ENCODE assay signal across 13 cellular contexts in genomic region chr1:94105957-94106529, GRCh38. TPM values are rescaled to one million over a fixed set of nuclear protein-coding genes. Genes with fewer than 3 reads are reported as not detected.
DNase-seq lines count a peak whose midpoint lies in the region; ATAC-seq, FAIRE-seq and TF ChIP-seq lines count a peak whose summit lies in the region.
"Had no signal": no experiment of that assay in that cellular context is flagged by ENCODE, and none has a peak within 500 bp of the region (broad histone marks: within the 10 kb centered on the region; RNA-seq: fewer than 3 reads in every experiment).

No MANE protein-coding gene starts in this region.

- peak overlapping the region; percentile 73; the same call in 1 of the 2 replicates for H3K4me2 ChIP-seq in GM23338

- H3K4me3 ChIP-seq in GM23338 (no peak overlapping the region), mesodermal cell (ENCODE audit: extremely low read depth, insufficient read depth, low read length, poor library complexity, severe bottlenecking) (no peak overlapping the region), transverse colon (no peak overlapping the region)
- H3K4me3 ChIP-seq: stomach had no signal

- TF ChIP-seq EP300 in transverse colon (IDR thresholded peaks at IDR 0.05; ENCODE audit: low read depth) = no peak

- H3K27me3 ChIP-seq in GM23338 (ENCODE audit: insufficient read depth) (no peaks in the 10 kb centered on the region), transverse colon (no peaks in the 10 kb centered on the region)

- no peak overlapping the region for H3K4me3 Mint-ChIP-seq in GM23338
- H3K4me3 Mint-ChIP-seq: memory B cell had no signal

- 67 to 75% methylated on average over 4 to 5 of the region's 9 CpGs for WGBS in mesodermal cell (ENCODE audit: insufficient coverage in 2 of 2), 2 experiments
- 77 to 80% methylated on average over 1 to 9 of the region's 9 CpGs for WGBS in transverse colon (ENCODE audit: low coverage in 1 of 2), 2 donors

- H3K36me3 ChIP-seq in GM23338 (ENCODE audit: insufficient read depth) (no peaks in the 10 kb centered on the region), mesodermal cell (ENCODE audit: control insufficient read depth, insufficient read depth, low read length) (no peaks in the 10 kb centered on the region), transverse colon (no peaks in the 10 kb centered on the region)
- H3K36me3 ChIP-seq: stomach had no signal

- ATAC-seq in GM23338 (no peak), GM18907 (IDR thresholded peaks at IDR 0.05; ENCODE audit: unreplicated experiment) (no peak)

- H3K4me1 Mint-ChIP-seq in GM23338 = peaks cover 37% of the 10 kb centered on the region
- H3K4me1 Mint-ChIP-seq: memory B cell had no signal

- peak overlapping the region; percentile 86 for H2AFZ ChIP-seq in GM23338

- H4K20me1 ChIP-seq in GM23338 (replicated peaks; ENCODE audit: insufficient read depth) = no peaks in the 10 kb centered on the region

- TF ChIP-seq POLR2A in transverse colon (IDR thresholded peaks at IDR 0.05) = no peak

- 0 out of 2 replicates have a peak, but pooled peaks cover 3% of the 10 kb centered on the region for H3K9me2 ChIP-seq in GM23338 (ENCODE audit: insufficient read depth)

- H3K4me1 ChIP-seq in GM23338 (ENCODE audit: insufficient read depth) = peaks cover 18% of the 10 kb centered on the region
- H3K4me1 ChIP-seq in mesodermal cell (ENCODE audit: control insufficient read depth, insufficient read depth, low read length, poor library complexity, severe bottlenecking) = peaks cover 46% of the 10 kb centered on the region
- peaks cover 0 to 6% (median 3%) of the 10 kb centered on the region in 4 donors for H3K4me1 ChIP-seq in transverse colon

- H3K27me3 Mint-ChIP-seq in GM23338 (ENCODE audit: insufficient read depth, low read depth, poor library complexity) = peaks cover 14% of the 10 kb centered on the region

- no peaks in the 10 kb centered on the region; the same call in 2 of the 3 replicates for H3K9me3 Mint-ChIP-seq in GM23338
- H3K9me3 Mint-ChIP-seq: memory B cell had no signal

- no peaks in the 10 kb centered on the region for H3F3A ChIP-seq in GM23338 (replicated peaks; ENCODE audit: low read depth)

- TF ChIP-seq CTCF in GM23338 (conservative IDR thresholded peaks at IDR 0.05; ENCODE audit: low read depth in 2 of 2) (no peak), D721Med (IDR thresholded peaks at IDR 0.05; ENCODE audit: insufficient read depth, missing control alignments) (no peak), transverse colon (IDR thresholded peaks at IDR 0.05) (no peak)

- intact Hi-C loops in transverse colon (cut with DNase I; ENCODE audit: low total_unique reads) = no loop called here

- H3K9me3 ChIP-seq in mesodermal cell (ENCODE audit: control insufficient read depth, low read length) (no peaks in the 10 kb centered on the region), transverse colon (no peaks in the 10 kb centered on the region)
- H3K9me3 ChIP-seq: stomach had no signal

- in situ Hi-C loops in transverse colon (cut with MboI; ENCODE audit: low pct_ligation_motif_present in 1 of 4, low pct_unique_long_range_greater_than_20kb in 1 of 4, low sequenced_read_pairs in 3 of 4) = no loop called here

- H3K27ac ChIP-seq in GM23338 (ENCODE audit: low read depth) (no peak overlapping the region), mesodermal cell (ENCODE audit: low read depth, low read length, severe bottlenecking) (peak overlapping the region; percentile 6), transverse colon (no peak overlapping the region)
- H3K27ac ChIP-seq: HL-60, stomach had no signal

- H3K36me3 Mint-ChIP-seq in GM23338 (ENCODE audit: low read depth) = no peaks in the 10 kb centered on the region; the same call in 2 of the 3 replicates
- H3K36me3 Mint-ChIP-seq: memory B cell had no signal

- DNase-seq in GF-D8 (lab: John Stamatoyannopoulos, UW) (peak; percentile 3), GM23338 (ENCODE audit: low spot score) (no peak), OCI-M1 (lab: John Stamatoyannopoulos, UW) (peak; percentile 33), D721Med (ENCODE audit: insufficient read length, low spot score) (no peak), transverse colon (no peak), AG08395 (ENCODE audit: low spot score) (no peak)
- DNase-seq: activated T-cell treated with anti-CD3 and anti-CD28 coated beads for 4 hours; central memory CD4-positive, alpha-beta T cell had no signal

- no peak overlapping the region for H3K27ac Mint-ChIP-seq in GM23338
- H3K27ac Mint-ChIP-seq: memory B cell had no signal

- no peak for FAIRE-seq in D721Med (lab: Jason Lieb, UNC)

- H3K79me2 ChIP-seq in GM23338 (replicated peaks; ENCODE audit: insufficient read depth) = no peaks in the 10 kb centered on the region

TF ChIP-seq in GM23338, 12 proteins besides CTCF, POLR2A, EP300 and RAD21:
- TF ChIP-seq, protein P1, sequence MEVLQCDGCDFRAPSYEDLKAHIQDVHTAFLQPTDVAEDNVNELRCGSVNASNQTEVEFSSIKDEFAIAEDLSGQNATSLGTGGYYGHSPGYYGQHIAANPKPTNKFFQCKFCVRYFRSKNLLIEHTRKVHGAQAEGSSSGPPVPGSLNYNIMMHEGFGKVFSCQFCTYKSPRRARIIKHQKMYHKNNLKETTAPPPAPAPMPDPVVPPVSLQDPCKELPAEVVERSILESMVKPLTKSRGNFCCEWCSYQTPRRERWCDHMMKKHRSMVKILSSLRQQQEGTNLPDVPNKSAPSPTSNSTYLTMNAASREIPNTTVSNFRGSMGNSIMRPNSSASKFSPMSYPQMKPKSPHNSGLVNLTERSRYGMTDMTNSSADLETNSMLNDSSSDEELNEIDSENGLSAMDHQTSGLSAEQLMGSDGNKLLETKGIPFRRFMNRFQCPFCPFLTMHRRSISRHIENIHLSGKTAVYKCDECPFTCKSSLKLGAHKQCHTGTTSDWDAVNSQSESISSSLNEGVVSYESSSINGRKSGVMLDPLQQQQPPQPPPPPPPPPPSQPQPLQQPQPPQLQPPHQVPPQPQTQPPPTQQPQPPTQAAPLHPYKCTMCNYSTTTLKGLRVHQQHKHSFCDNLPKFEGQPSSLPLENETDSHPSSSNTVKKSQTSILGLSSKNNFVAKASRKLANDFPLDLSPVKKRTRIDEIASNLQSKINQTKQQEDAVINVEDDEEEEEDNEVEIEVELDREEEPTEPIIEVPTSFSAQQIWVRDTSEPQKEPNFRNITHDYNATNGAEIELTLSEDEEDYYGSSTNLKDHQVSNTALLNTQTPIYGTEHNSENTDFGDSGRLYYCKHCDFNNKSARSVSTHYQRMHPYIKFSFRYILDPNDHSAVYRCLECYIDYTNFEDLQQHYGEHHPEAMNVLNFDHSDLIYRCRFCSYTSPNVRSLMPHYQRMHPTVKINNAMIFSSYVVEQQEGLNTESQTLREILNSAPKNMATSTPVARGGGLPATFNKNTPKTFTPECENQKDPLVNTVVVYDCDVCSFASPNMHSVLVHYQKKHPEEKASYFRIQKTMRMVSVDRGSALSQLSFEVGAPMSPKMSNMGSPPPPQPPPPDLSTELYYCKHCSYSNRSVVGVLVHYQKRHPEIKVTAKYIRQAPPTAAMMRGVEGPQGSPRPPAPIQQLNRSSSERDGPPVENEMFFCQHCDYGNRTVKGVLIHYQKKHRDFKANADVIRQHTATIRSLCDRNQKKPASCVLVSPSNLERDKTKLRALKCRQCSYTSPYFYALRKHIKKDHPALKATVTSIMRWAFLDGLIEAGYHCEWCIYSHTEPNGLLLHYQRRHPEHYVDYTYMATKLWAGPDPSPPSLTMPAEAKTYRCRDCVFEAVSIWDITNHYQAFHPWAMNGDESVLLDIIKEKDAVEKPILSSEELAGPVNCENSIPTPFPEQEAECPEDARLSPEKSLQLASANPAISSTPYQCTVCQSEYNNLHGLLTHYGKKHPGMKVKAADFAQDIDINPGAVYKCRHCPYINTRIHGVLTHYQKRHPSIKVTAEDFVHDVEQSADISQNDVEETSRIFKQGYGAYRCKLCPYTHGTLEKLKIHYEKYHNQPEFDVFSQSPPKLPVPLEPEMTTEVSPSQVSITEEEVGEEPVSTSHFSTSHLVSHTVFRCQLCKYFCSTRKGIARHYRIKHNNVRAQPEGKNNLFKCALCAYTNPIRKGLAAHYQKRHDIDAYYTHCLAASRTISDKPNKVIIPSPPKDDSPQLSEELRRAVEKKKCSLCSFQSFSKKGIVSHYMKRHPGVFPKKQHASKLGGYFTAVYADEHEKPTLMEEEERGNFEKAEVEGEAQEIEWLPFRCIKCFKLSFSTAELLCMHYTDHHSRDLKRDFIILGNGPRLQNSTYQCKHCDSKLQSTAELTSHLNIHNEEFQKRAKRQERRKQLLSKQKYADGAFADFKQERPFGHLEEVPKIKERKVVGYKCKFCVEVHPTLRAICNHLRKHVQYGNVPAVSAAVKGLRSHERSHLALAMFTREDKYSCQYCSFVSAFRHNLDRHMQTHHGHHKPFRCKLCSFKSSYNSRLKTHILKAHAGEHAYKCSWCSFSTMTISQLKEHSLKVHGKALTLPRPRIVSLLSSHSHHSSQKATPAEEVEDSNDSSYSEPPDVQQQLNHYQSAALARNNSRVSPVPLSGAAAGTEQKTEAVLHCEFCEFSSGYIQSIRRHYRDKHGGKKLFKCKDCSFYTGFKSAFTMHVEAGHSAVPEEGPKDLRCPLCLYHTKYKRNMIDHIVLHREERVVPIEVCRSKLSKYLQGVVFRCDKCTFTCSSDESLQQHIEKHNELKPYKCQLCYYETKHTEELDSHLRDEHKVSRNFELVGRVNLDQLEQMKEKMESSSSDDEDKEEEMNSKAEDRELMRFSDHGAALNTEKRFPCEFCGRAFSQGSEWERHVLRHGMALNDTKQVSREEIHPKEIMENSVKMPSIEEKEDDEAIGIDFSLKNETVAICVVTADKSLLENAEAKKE (CRISPR knock-in tag; IDR thresholded peaks at IDR 0.05) = no peak
- no peak for TF ChIP-seq ZNF114 (CRISPR knock-in tag; IDR thresholded peaks at IDR 0.05)
- no peak for TF ChIP-seq NANOG (IDR thresholded peaks at IDR 0.05; ENCODE audit: borderline replicate concordance)

RNA-seq across cellular contexts. Expression of gene ABCA4, which starts 14.9 kb away (rescaled TPM):
- 0.08 TPM in 1 of 2 replicates, not detected in the other for total RNA-seq in GM23338 (2014; rRNA removed; shearing (Covaris generic))
- not detected in 2 replicates for polyA plus RNA-seq in GM23338 (2016; fragmentation: Nextera tagmentation; extraction: Ambion mirVana)
- 9.5 TPM for polyA plus RNA-seq in mesodermal cell (2013, experiment 1 of 2)
- polyA plus RNA-seq in mesodermal cell (2013, experiment 2 of 2) = 8.2 TPM
- under 1 TPM in 2 of 4 donors, not detected in 2; 0.16 to 0.55 TPM for total RNA-seq in transverse colon

Comparison
In these comparisons a context has a peak if more than half of its experiments do, and no peak if none do; other contexts are left out.
1. DNase-seq: peak in GF-D8 (single experiment) and OCI-M1 (single experiment); none in GM23338 (single experiment), D721Med (single experiment), transverse colon (single experiment) and AG08395 (single experiment).